ENCODE assay signal across 22 cellular contexts in the genomic region with DNA sequence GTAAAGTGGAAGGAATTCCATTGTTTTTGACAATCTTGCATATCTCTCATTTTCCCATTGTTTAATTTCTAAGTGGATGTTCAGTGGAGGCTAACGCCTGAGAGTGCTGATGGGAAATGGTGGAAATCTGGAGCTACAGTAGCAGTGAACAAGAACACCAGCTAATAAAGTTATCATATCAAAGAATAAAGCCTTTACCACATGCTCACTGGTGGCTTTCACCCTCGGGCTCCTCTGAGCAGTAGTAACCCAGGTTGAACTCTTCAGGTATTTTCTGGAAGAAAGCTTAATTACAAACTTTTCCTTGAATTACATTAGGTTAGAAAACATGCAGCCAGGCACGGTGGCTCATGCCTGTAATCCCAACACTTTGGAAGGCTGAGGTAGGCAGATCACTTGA. TPM values are rescaled to one million over a fixed set of nuclear protein-coding genes. Genes with fewer than 3 reads are reported as not detected.
DNase-seq lines count a peak whose midpoint lies in the region; ATAC-seq and TF ChIP-seq lines count a peak whose summit lies in the region.
"Had no signal": no experiment of that assay in that cellular context is flagged by ENCODE, and none has a peak within 500 bp of the region (broad histone marks: within the 10 kb centered on the region; RNA-seq: fewer than 3 reads in every experiment).

No MANE protein-coding gene starts in this region.

- 0 out of 2 replicates have a peak, but pooled peaks cover 7% of the 10 kb centered on the region for H4K20me1 ChIP-seq in OCI-LY7 (ENCODE audit: insufficient read depth, low read length)

- intact Hi-C loops in activated CD4-positive, alpha-beta memory T cell treated with anti-CD3 and anti-CD28 coated beads for 36 hours (cut with micrococcal nuclease): no loop called here
- intact Hi-C loops in naive thymus-derived CD4-positive, alpha-beta T cell (cut with micrococcal nuclease): no loop called here
- intact Hi-C loops in OCI-LY7 (cut with micrococcal nuclease; ENCODE audit: unreplicated experiment): no loop called here

- peaks cover 5% of the 10 kb centered on the region for H3K4me1 Mint-ChIP-seq in activated CD4-positive, alpha-beta memory T cell treated with anti-CD3 and anti-CD28 coated beads for 36 hours (ENCODE audit: low read depth)
- peaks cover 2% of the 10 kb centered on the region for H3K4me1 Mint-ChIP-seq in activated CD4-positive, alpha-beta memory T cell treated with anti-CD3 and anti-CD28 coated beads, Interleukin-2, amount 10 ng/mL, durations not matched to agents 7 days and 5 days
- peaks cover 2% of the 10 kb centered on the region for H3K4me1 Mint-ChIP-seq in T-helper 17 cell
- peaks cover 0 to 14% (median 5%) of the 10 kb centered on the region in 7 donors for H3K4me1 Mint-ChIP-seq in naive thymus-derived CD4-positive, alpha-beta T cell

- peaks cover 55% of the 10 kb centered on the region for H3K36me3 Mint-ChIP-seq in activated CD4-positive, alpha-beta memory T cell treated with anti-CD3 and anti-CD28 coated beads for 36 hours
- peaks cover 74% of the 10 kb centered on the region for H3K36me3 Mint-ChIP-seq in activated CD4-positive, alpha-beta memory T cell treated with anti-CD3 and anti-CD28 coated beads, Interleukin-2, amount 10 ng/mL, durations not matched to agents 7 days and 5 days (ENCODE audit: low read depth)
- H3K36me3 Mint-ChIP-seq in T-helper 17 cell (ENCODE audit: low read depth): peaks cover 3% of the 10 kb centered on the region
- H3K36me3 Mint-ChIP-seq in naive thymus-derived CD4-positive, alpha-beta T cell: peaks cover 0 to 50% (median 32%) of the 10 kb centered on the region in 5 donors

- no TSS peak for BruUV-seq in OCI-LY7 (replicated peaks; lab: Mats Ljungman, UMichigan)

- no peak overlapping the region for H2AFZ ChIP-seq in OCI-LY7 (ENCODE audit: low read length)
- H2AFZ ChIP-seq: PC-9 had no signal

- H3K4me3 Mint-ChIP-seq in activated CD4-positive, alpha-beta memory T cell treated with anti-CD3 and anti-CD28 coated beads for 36 hours: no peak overlapping the region
- no peak overlapping the region for H3K4me3 Mint-ChIP-seq in activated CD4-positive, alpha-beta memory T cell treated with anti-CD3 and anti-CD28 coated beads, Interleukin-2, amount 10 ng/mL, durations not matched to agents 7 days and 5 days
- H3K4me3 Mint-ChIP-seq in T-helper 17 cell: peak overlapping the region; percentile 33
- H3K4me3 Mint-ChIP-seq in naive thymus-derived CD4-positive, alpha-beta T cell: no peak overlapping the region

- no peaks in the 10 kb centered on the region for H3K9me2 ChIP-seq in OCI-LY7 (ENCODE audit: insufficient read depth, low read length)

- no peaks in the 10 kb centered on the region for H3K27me3 Mint-ChIP-seq in activated CD4-positive, alpha-beta memory T cell treated with anti-CD3 and anti-CD28 coated beads for 36 hours
- no peaks in the 10 kb centered on the region for H3K27me3 Mint-ChIP-seq in activated CD4-positive, alpha-beta memory T cell treated with anti-CD3 and anti-CD28 coated beads, Interleukin-2, amount 10 ng/mL, durations not matched to agents 7 days and 5 days
- H3K27me3 Mint-ChIP-seq in T-helper 17 cell: no peaks in the 10 kb centered on the region
- no peaks in the 10 kb centered on the region for H3K27me3 Mint-ChIP-seq in naive thymus-derived CD4-positive, alpha-beta T cell

- H3K79me2 ChIP-seq in OCI-LY7 (ENCODE audit: insufficient read depth, low read depth, low read length): peaks cover 27% of the 10 kb centered on the region; the same call in 1 of the 2 replicates

- H3K4me1 ChIP-seq in naive thymus-derived CD4-positive, alpha-beta T cell (ENCODE audit: control insufficient read depth in 2 of 2, insufficient read depth in 2 of 2, low read length in 2 of 2): no peaks in the 10 kb centered on the region
- H3K4me1 ChIP-seq in OCI-LY7 (ENCODE audit: insufficient read depth, low read length, poor library complexity, severe bottlenecking): no peaks in the 10 kb centered on the region
- H3K4me1 ChIP-seq: BE2C had no signal

- ATAC-seq in T-helper 17 cell: no peak
- ATAC-seq in naive thymus-derived CD4-positive, alpha-beta T cell: no peak

- CTCF ChIA-PET in activated CD4-positive, alpha-beta memory T cell treated with anti-CD3 and anti-CD28 coated beads for 36 hours (lab: Charles Lee): interaction anchor here (1.1 kb wide), 1 partner anchor 14 kb away, joined by 3 read pairs; no protein-coding TSS in a partner anchor
- CTCF ChIA-PET in activated CD4-positive, alpha-beta memory T cell treated with anti-CD3 and anti-CD28 coated beads, Interleukin-2, amount 10 ng/mL, durations not matched to agents 7 days and 5 days (lab: Charles Lee): interaction anchor here (1.2 kb wide), 1 partner anchor 8 kb away, joined by 4 read pairs; no protein-coding TSS in a partner anchor
- CTCF ChIA-PET in naive thymus-derived CD4-positive, alpha-beta T cell (lab: Charles Lee): no interaction called here
- CTCF ChIA-PET in OCI-LY7 (lab: Charles Lee; ENCODE audit: unreplicated experiment): no interaction called here

- no peak for TF ChIP-seq CTCF in 22Rv1 (IDR thresholded peaks at IDR 0.05)
- TF ChIP-seq CTCF in OCI-LY7 (conservative IDR thresholded peaks at IDR 0.05; ENCODE audit: low read length): no peak

- H3K4me2 ChIP-seq in OCI-LY7 (ENCODE audit: low read length): no peak overlapping the region
- H3K4me2 ChIP-seq: KMS-11, PC-9 had no signal

- H3K36me3 ChIP-seq in naive thymus-derived CD4-positive, alpha-beta T cell (ENCODE audit: control insufficient read depth in 2 of 3, insufficient read depth in 3 of 3, low read length in 3 of 3): peaks cover 15 to 66% (median 62%) of the 10 kb centered on the region in 3 experiments
- H3K36me3 ChIP-seq in OCI-LY7 (ENCODE audit: insufficient read depth, low read length): peaks cover 100% of the 10 kb centered on the region

- no peaks in the 10 kb centered on the region for H3K9me3 ChIP-seq in T-helper 17 cell (ENCODE audit: control insufficient read depth, low read length, poor library complexity, severe bottlenecking)
- no peaks in the 10 kb centered on the region for H3K9me3 ChIP-seq in naive thymus-derived CD4-positive, alpha-beta T cell (ENCODE audit: control insufficient read depth in 2 of 3, low read length in 3 of 3)
- no peaks in the 10 kb centered on the region for H3K9me3 ChIP-seq in OCI-LY7 (ENCODE audit: low read length)
- H3K9me3 ChIP-seq: BE2C had no signal

- POLR2A ChIA-PET in activated CD4-positive, alpha-beta memory T cell treated with anti-CD3 and anti-CD28 coated beads for 36 hours (lab: Charles Lee): no interaction called here
- POLR2A ChIA-PET in activated CD4-positive, alpha-beta memory T cell treated with anti-CD3 and anti-CD28 coated beads, Interleukin-2, amount 10 ng/mL, durations not matched to agents 7 days and 5 days (lab: Charles Lee): interaction anchor here (0.9 to 2.4 kb wide), 2 partner anchors 10 to 20 kb away, joined by 3 to 10 read pairs; a partner anchor contains a TSS
- POLR2A ChIA-PET in naive thymus-derived CD4-positive, alpha-beta T cell (lab: Charles Lee): interaction anchor here (0.8 to 1.6 kb wide), 3 partner anchors 10 to 25 kb away, joined by 3 to 6 read pairs (median 3); a partner anchor contains a TSS
- POLR2A ChIA-PET in OCI-LY7 (lab: Charles Lee): interaction anchor here (1.0 to 2.6 kb wide), 3 partner anchors 8 to 10 kb away, joined by 3 to 10 read pairs (median 4); a partner anchor contains a TSS

- H3K4me3 ChIP-seq in naive thymus-derived CD4-positive, alpha-beta T cell (ENCODE audit: low read length): no peak overlapping the region
- H3K4me3 ChIP-seq in OCI-LY7 (ENCODE audit: low read depth, low read length, poor library complexity, severe bottlenecking): no peak overlapping the region
- H3K4me3 ChIP-seq: PC-9 had no signal

- peak overlapping the region; percentile 45 for H3K27ac Mint-ChIP-seq in activated CD4-positive, alpha-beta memory T cell treated with anti-CD3 and anti-CD28 coated beads for 36 hours
- H3K27ac Mint-ChIP-seq in activated CD4-positive, alpha-beta memory T cell treated with anti-CD3 and anti-CD28 coated beads, Interleukin-2, amount 10 ng/mL, durations not matched to agents 7 days and 5 days: no peak overlapping the region
- no peak overlapping the region for H3K27ac Mint-ChIP-seq in T-helper 17 cell
- H3K27ac Mint-ChIP-seq in naive thymus-derived CD4-positive, alpha-beta T cell: peak overlapping the region in 3 of 9 donors; percentile 28 to 32 (median 28)

- DNase-seq in activated CD4-positive, alpha-beta memory T cell treated with anti-CD3 and anti-CD28 coated beads for 36 hours: no peak
- no peak for DNase-seq in activated CD4-positive, alpha-beta memory T cell treated with anti-CD3 and anti-CD28 coated beads, Interleukin-2, amount 10 ng/mL, durations not matched to agents 7 days and 5 days
- no peak for DNase-seq in T-helper 17 cell
- no peak for DNase-seq in naive thymus-derived CD4-positive, alpha-beta T cell
- DNase-seq in OCI-LY7 (ENCODE audit: low spot score): no peak
- DNase-seq in NCI-H2081 (lab: John Stamatoyannopoulos, UW): no peak
- DNase-seq: 8988T; ACHN; BE2C; H7; IMR-90; MM.1S; NCI-H2029; NCI-H446 treated with DMSO at 0.1 percent for 48 hours; NCI-H526; NCI-H82; NK-92 treated with Interleukin-12 subunit alpha and Interleukin-12 subunit beta, amount 100 ng/mL, for 24 hours; PC-9; RPMI8226; SHP77 had no signal

- peak overlapping the region; percentile 55 for H3K27ac ChIP-seq in 22Rv1
- H3K27ac ChIP-seq in naive thymus-derived CD4-positive, alpha-beta T cell (ENCODE audit: low read depth, low read length): peak overlapping the region; percentile 34
- H3K27ac ChIP-seq in OCI-LY7 (ENCODE audit: low read depth, low read length, poor library complexity, severe bottlenecking): no peak overlapping the region
- H3K27ac ChIP-seq: KMS-11, PC-9 had no signal

- H3K9me3 Mint-ChIP-seq in activated CD4-positive, alpha-beta memory T cell treated with anti-CD3 and anti-CD28 coated beads for 36 hours: no peaks in the 10 kb centered on the region
- no peaks in the 10 kb centered on the region for H3K9me3 Mint-ChIP-seq in activated CD4-positive, alpha-beta memory T cell treated with anti-CD3 and anti-CD28 coated beads, Interleukin-2, amount 10 ng/mL, durations not matched to agents 7 days and 5 days
- no peaks in the 10 kb centered on the region for H3K9me3 Mint-ChIP-seq in naive thymus-derived CD4-positive, alpha-beta T cell

- H3K27me3 ChIP-seq in naive thymus-derived CD4-positive, alpha-beta T cell (ENCODE audit: control insufficient read depth in 2 of 2, insufficient read depth in 2 of 2, low read length in 2 of 2): no peaks in the 10 kb centered on the region
- H3K27me3 ChIP-seq: BE2C had no signal

RNA-seq across cellular contexts. Expression of a gene that starts 10.4 kb away (rescaled TPM):
- 100 to 1,000 TPM; 115 to 116 TPM for total RNA-seq in activated CD4-positive, alpha-beta memory T cell treated with anti-CD3 and anti-CD28 coated beads for 36 hours
- total RNA-seq in activated CD4-positive, alpha-beta memory T cell treated with anti-CD3 and anti-CD28 coated beads, Interleukin-2, amount 10 ng/mL, durations not matched to agents 7 days and 5 days: 100 to 1,000 TPM in 1 of 2 experiments, 10 to 100 TPM in 1; 98.0 to 109 TPM
- total RNA-seq in T-helper 17 cell (10 to 100 TPM; 26.9 to 34.6 TPM), OCI-LY7 (2022) (90.1 and 110 TPM in 2 replicates)
- 10 to 100 TPM; 18.5 to 53.9 (median 28.0) TPM for total RNA-seq in naive thymus-derived CD4-positive, alpha-beta T cell
- polyA plus RNA-seq in naive thymus-derived CD4-positive, alpha-beta T cell: 10 to 100 TPM; 29.1 to 43.1 TPM
- 39.4 and 42.4 TPM in 2 replicates for total RNA-seq in OCI-LY7 (2014; rRNA removed; shearing (Covaris generic))

RNA-seq across cellular contexts. Expression of a gene that starts 24.1 kb away (rescaled TPM):
- 10 to 100 TPM; 87.6 to 90.2 TPM for total RNA-seq in activated CD4-positive, alpha-beta memory T cell treated with anti-CD3 and anti-CD28 coated beads for 36 hours
- total RNA-seq in activated CD4-positive, alpha-beta memory T cell treated with anti-CD3 and anti-CD28 coated beads, Interleukin-2, amount 10 ng/mL, durations not matched to agents 7 days and 5 days: 100 to 1,000 TPM; 124 TPM
- total RNA-seq in T-helper 17 cell (100 to 1,000 TPM; 159 to 160 TPM), OCI-LY7 (2022) (115 and 117 TPM in 2 replicates)
- 100 to 1,000 TPM; 117 to 152 (median 141) TPM for total RNA-seq in naive thymus-derived CD4-positive, alpha-beta T cell
- 100 to 1,000 TPM; 131 to 133 TPM for polyA plus RNA-seq in naive thymus-derived CD4-positive, alpha-beta T cell
- 93.3 and 99.3 TPM in 2 replicates for total RNA-seq in OCI-LY7 (2014; rRNA removed; shearing (Covaris generic))

RNA-seq across cellular contexts. Expression of a gene that starts 38.0 kb away (rescaled TPM):
- total RNA-seq in activated CD4-positive, alpha-beta memory T cell treated with anti-CD3 and anti-CD28 coated beads for 36 hours: 100 to 1,000 TPM; 429 to 438 TPM
- total RNA-seq in activated CD4-positive, alpha-beta memory T cell treated with anti-CD3 and anti-CD28 coated beads, Interleukin-2, amount 10 ng/mL, durations not matched to agents 7 days and 5 days: 100 to 1,000 TPM; 203 to 212 TPM
- total RNA-seq in T-helper 17 cell (100 to 1,000 TPM; 195 to 196 TPM), OCI-LY7 (2022) (340 and 386 TPM in 2 replicates)
- total RNA-seq in naive thymus-derived CD4-positive, alpha-beta T cell: 100 to 1,000 TPM; 147 to 225 (median 154) TPM
- polyA plus RNA-seq in naive thymus-derived CD4-positive, alpha-beta T cell: 100 to 1,000 TPM in 1 of 2 donors, 10 to 100 TPM in 1; 63.3 to 111 TPM
- 319 and 321 TPM in 2 replicates for total RNA-seq in OCI-LY7 (2014; rRNA removed; shearing (Covaris generic))

RNA-seq across cellular contexts. Expression of a gene that starts 38.8 kb away (rescaled TPM):
- total RNA-seq in activated CD4-positive, alpha-beta memory T cell treated with anti-CD3 and anti-CD28 coated beads for 36 hours: 10 to 100 TPM; 84.6 to 89.9 TPM
- total RNA-seq in activated CD4-positive, alpha-beta memory T cell treated with anti-CD3 and anti-CD28 coated beads, Interleukin-2, amount 10 ng/mL, durations not matched to agents 7 days and 5 days: 10 to 100 TPM; 63.6 to 65.8 TPM
- total RNA-seq in T-helper 17 cell: 10 to 100 TPM; 23.2 to 24.9 TPM
- total RNA-seq in naive thymus-derived CD4-positive, alpha-beta T cell: 10 to 100 TPM; 18.8 to 67.9 (median 39.4) TPM
- polyA plus RNA-seq in naive thymus-derived CD4-positive, alpha-beta T cell: 100 to 1,000 TPM in 1 of 2 donors, 10 to 100 TPM in 1; 90.3 to 122 TPM
- 128 and 147 TPM in 2 replicates for total RNA-seq in OCI-LY7 (2014; rRNA removed; shearing (Covaris generic))
- total RNA-seq in OCI-LY7 (2022): 102 and 117 TPM in 2 replicates

RNA-seq across cellular contexts. Expression of a gene that starts 48.6 kb away (rescaled TPM):
- under 1 TPM; 0.29 to 0.31 TPM for total RNA-seq in activated CD4-positive, alpha-beta memory T cell treated with anti-CD3 and anti-CD28 coated beads for 36 hours
- under 1 TPM; 0.25 to 0.35 TPM for total RNA-seq in activated CD4-positive, alpha-beta memory T cell treated with anti-CD3 and anti-CD28 coated beads, Interleukin-2, amount 10 ng/mL, durations not matched to agents 7 days and 5 days
- 1 to 10 TPM in 1 of 2 donors, not detected in 1; 1.2 TPM for total RNA-seq in T-helper 17 cell
- total RNA-seq in naive thymus-derived CD4-positive, alpha-beta T cell: 1 to 10 TPM in 1 of 5 experiments, under 1 TPM in 2, not detected in 2; 0.73 to 1.4 (median 0.97) TPM
- polyA plus RNA-seq in naive thymus-derived CD4-positive, alpha-beta T cell: not detected
- not detected in 2 replicates for total RNA-seq in OCI-LY7 (2014; rRNA removed; shearing (Covaris generic))
- total RNA-seq in OCI-LY7 (2022): not detected in 2 replicates
- total RNA-seq: H7, IMR-90 had no signal
- polyA plus RNA-seq: IMR-90 had no signal

Comparison
In these comparisons a context has a peak if more than half of its experiments do, and no peak if none do; other contexts are left out.
1. CTCF ChIA-PET loops: an anchor here in activated CD4-positive, alpha-beta memory T cell treated with anti-CD3 and anti-CD28 coated beads for 36 hours (1.1 kb wide) and activated CD4-positive, alpha-beta memory T cell treated with anti-CD3 and anti-CD28 coated beads, Interleukin-2, amount 10 ng/mL, durations not matched to agents 7 days and 5 days (1.2 kb wide); none called in naive thymus-derived CD4-positive, alpha-beta T cell and OCI-LY7.